In the genomic region with DNA sequence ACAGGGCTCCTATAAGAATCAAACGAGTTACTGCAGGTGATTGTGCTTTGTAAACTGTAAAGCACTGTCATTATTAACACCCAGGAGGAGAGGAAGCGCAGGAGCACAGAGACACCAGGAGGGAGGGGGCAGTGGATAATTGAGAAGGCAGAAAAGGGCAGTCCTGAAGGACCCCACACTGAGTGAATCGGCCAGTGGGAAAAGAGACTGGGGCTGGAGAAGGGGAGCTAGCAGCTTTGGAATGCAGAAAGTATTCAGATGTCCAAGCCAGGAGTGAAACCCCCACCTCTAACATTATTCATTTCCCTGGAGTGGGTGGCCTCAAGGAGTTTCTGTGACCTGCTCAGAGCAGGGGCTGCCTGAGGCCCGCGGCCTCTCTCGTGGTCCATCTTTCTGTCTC, we compare ENCODE assay signal across 20 cellular contexts. TPM values are rescaled to one million over a fixed set of nuclear protein-coding genes. Genes with fewer than 3 reads are reported as not detected.
DNase-seq lines count a peak whose midpoint lies in the region; ATAC-seq, FAIRE-seq and TF ChIP-seq lines count a peak whose summit lies in the region.
"Had no signal": no experiment of that assay in that cellular context is flagged by ENCODE, and none has a peak within 500 bp of the region (broad histone marks: within the 10 kb centered on the region; RNA-seq: fewer than 3 reads in every experiment).

No MANE protein-coding gene starts in this region.

- H3K4me3 ChIP-seq in HEK293 (ENCODE audit: low read depth, low read length) (no peak overlapping the region), mesodermal cell (ENCODE audit: extremely low read depth, insufficient read depth, low read length, poor library complexity, severe bottlenecking) (no peak overlapping the region)
- H3K4me3 ChIP-seq: BLaER1 treated with 17β-estradiol and CSF1 and Interleukin-3, amounts not matched to agents 10 nM and 100 nM had no signal

- H3K4me3 Mint-ChIP-seq in WTC11 (no peak overlapping the region), osteocyte (ENCODE audit: unreplicated experiment) (no peak overlapping the region)
- H3K4me3 Mint-ChIP-seq: CD8-positive, alpha-beta T cell; HFFc6 had no signal

- POLR2A ChIA-PET in HEK293 (lab: Yijun Ruan, JAX) = no interaction called here
- POLR2A ChIA-PET in WTC11 (lab: Charles Lee) = no interaction called here

- H3K9me3 ChIP-seq in HEK293 (ENCODE audit: control insufficient read depth, insufficient read depth, low read depth, low read length) (no peaks in the 10 kb centered on the region), mesodermal cell (ENCODE audit: control insufficient read depth, low read length) (no peaks in the 10 kb centered on the region)
- H3K9me3 ChIP-seq: BLaER1 treated with 17β-estradiol and CSF1 and Interleukin-3, amounts not matched to agents 10 nM and 100 nM had no signal

- DNase-seq in WTC11 (ENCODE audit: low spot score) (no peak), osteocyte (ENCODE audit: extremely low spot score, unreplicated experiment) (no peak), H54 (ENCODE audit: insufficient read length, low spot score) (no peak), DMS79 (lab: John Stamatoyannopoulos, UW) (no peak), CD1c-positive myeloid dendritic cell (ENCODE audit: extremely low spot score) (no peak), NCI-H2029 (lab: John Stamatoyannopoulos, UW) (no peak)
- DNase-seq: 8988T; CD8-positive, alpha-beta T cell; HFFc6; Karpas-422; NCI-H1417; NCI-H1694 treated with DMSO at 0.1 percent for 48 hours; NCI-H446; NCI-H526 treated with DMSO at 0.1 percent for 48 hours; OCI-M1 had no signal

- H3K27me3 Mint-ChIP-seq in WTC11 (ENCODE audit: low read depth) (peaks cover 3% of the 10 kb centered on the region), osteocyte (ENCODE audit: unreplicated experiment) (peaks cover 6% of the 10 kb centered on the region)

- peaks cover 14% of the 10 kb centered on the region for H3K4me1 ChIP-seq in HEK293 (ENCODE audit: control insufficient read depth, insufficient read depth, low read length)
- peaks cover 19% of the 10 kb centered on the region for H3K4me1 ChIP-seq in mesodermal cell (ENCODE audit: control insufficient read depth, insufficient read depth, low read length, poor library complexity, severe bottlenecking)

- H3K27ac ChIP-seq in HEK293 (ENCODE audit: extremely low read depth, low read depth, low read length) = no peak overlapping the region
- H3K27ac ChIP-seq in mesodermal cell (ENCODE audit: low read depth, low read length, severe bottlenecking) = peak overlapping the region; percentile 64
- H3K27ac ChIP-seq: BLaER1 treated with 17β-estradiol and CSF1 and Interleukin-3, amounts not matched to agents 10 nM and 100 nM had no signal

- no peak for TF ChIP-seq POLR2A in H54 (IDR thresholded peaks at IDR 0.05; ENCODE audit: low read depth, low read length)

- ATAC-seq in WTC11 = no peak
- ATAC-seq: CD8-positive, alpha-beta T cell; Right ventricle myocardium inferior had no signal

- CTCF ChIA-PET in HEK293 (lab: Yijun Ruan, JAX) (interaction anchor here (0.6 to 1.6 kb wide), 3 partner anchors 17 to 158 kb away, joined by 3 to 4 read pairs (median 3); no protein-coding TSS in a partner anchor), WTC11 (lab: Charles Lee) (interaction anchor here (0.7 kb wide), 1 partner anchor 93 kb away, joined by 4 read pairs; no protein-coding TSS in a partner anchor)

- H3K36me3 ChIP-seq in HEK293 (ENCODE audit: control insufficient read depth in 2 of 2, insufficient read depth in 1 of 2, low read length in 2 of 2) = no peaks in the 10 kb centered on the region
- H3K36me3 ChIP-seq in mesodermal cell (ENCODE audit: control insufficient read depth, insufficient read depth, low read length) = no peaks in the 10 kb centered on the region
- H3K36me3 ChIP-seq: BLaER1 treated with 17β-estradiol and CSF1 and Interleukin-3, amounts not matched to agents 10 nM and 100 nM had no signal

- H3K4me1 Mint-ChIP-seq in WTC11 (peaks cover 68% of the 10 kb centered on the region), osteocyte (ENCODE audit: unreplicated experiment) (peaks cover 44% of the 10 kb centered on the region)

- peak overlapping the region; percentile 14; the same call in 1 of the 2 replicates for H3K27ac Mint-ChIP-seq in WTC11
- peak overlapping the region; percentile 25 for H3K27ac Mint-ChIP-seq in osteocyte (ENCODE audit: unreplicated experiment)
- H3K27ac Mint-ChIP-seq: CD8-positive, alpha-beta T cell; HFFc6 had no signal

- H3K9me3 Mint-ChIP-seq in WTC11 = no peaks in the 10 kb centered on the region
- H3K9me3 Mint-ChIP-seq in osteocyte (ENCODE audit: unreplicated experiment) = no peaks in the 10 kb centered on the region
- H3K9me3 Mint-ChIP-seq: CD8-positive, alpha-beta T cell; HFFc6 had no signal

- TF ChIP-seq CTCF in HEK293 (tag by site-specific recombination; IDR thresholded peaks at IDR 0.05) (no peak), WTC11 (IDR thresholded peaks at IDR 0.05) (no peak), osteocyte (IDR thresholded peaks at IDR 0.05) (no peak)

- 50 to 72% methylated on average over 1 to 5 of the region's 6 CpGs for WGBS in mesodermal cell (ENCODE audit: insufficient coverage in 2 of 2), 2 experiments

- FAIRE-seq in H54 (lab: Jason Lieb, UNC) = no peak
- FAIRE-seq: GM12891 had no signal

- no peaks in the 10 kb centered on the region for H3K36me3 Mint-ChIP-seq in WTC11
- no peaks in the 10 kb centered on the region for H3K36me3 Mint-ChIP-seq in osteocyte (ENCODE audit: unreplicated experiment)
- H3K36me3 Mint-ChIP-seq: CD8-positive, alpha-beta T cell had no signal

TF ChIP-seq in HEK293, 187 proteins besides CTCF, POLR2A, EP300 and RAD21:
- TF ChIP-seq ZSCAN30 (tag by site-specific recombination; IDR thresholded peaks at IDR 0.05) = no peak
- TF ChIP-seq MZF1 (tag by site-specific recombination; IDR thresholded peaks at IDR 0.05; ENCODE audit: borderline replicate concordance) = no peak
- no peak for TF ChIP-seq ZNF146 (tag by site-specific recombination; IDR thresholded peaks at IDR 0.05)
- no peak for TF ChIP-seq WT1 (tag by site-specific recombination; IDR thresholded peaks at IDR 0.05)
- TF ChIP-seq ZNF302 (tag by site-specific recombination; IDR thresholded peaks at IDR 0.05; ENCODE audit: low read depth) = no peak
- TF ChIP-seq GLIS1 (tag by site-specific recombination; IDR thresholded peaks at IDR 0.05) = peak; percentile 33
- TF ChIP-seq ZNF513 (tag by site-specific recombination; IDR thresholded peaks at IDR 0.05) = no peak
- TF ChIP-seq ZNF561 (tag by site-specific recombination; IDR thresholded peaks at IDR 0.05; ENCODE audit: borderline replicate concordance) = no peak

TF ChIP-seq in WTC11, 78 proteins besides CTCF, POLR2A, EP300 and RAD21:
- TF ChIP-seq, protein P1, sequence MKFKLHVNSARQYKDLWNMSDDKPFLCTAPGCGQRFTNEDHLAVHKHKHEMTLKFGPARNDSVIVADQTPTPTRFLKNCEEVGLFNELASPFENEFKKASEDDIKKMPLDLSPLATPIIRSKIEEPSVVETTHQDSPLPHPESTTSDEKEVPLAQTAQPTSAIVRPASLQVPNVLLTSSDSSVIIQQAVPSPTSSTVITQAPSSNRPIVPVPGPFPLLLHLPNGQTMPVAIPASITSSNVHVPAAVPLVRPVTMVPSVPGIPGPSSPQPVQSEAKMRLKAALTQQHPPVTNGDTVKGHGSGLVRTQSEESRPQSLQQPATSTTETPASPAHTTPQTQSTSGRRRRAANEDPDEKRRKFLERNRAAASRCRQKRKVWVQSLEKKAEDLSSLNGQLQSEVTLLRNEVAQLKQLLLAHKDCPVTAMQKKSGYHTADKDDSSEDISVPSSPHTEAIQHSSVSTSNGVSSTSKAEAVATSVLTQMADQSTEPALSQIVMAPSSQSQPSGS (CRISPR knock-in tag; IDR thresholded peaks at IDR 0.05; ENCODE audit: borderline replicate concordance, low read depth) = no peak
- TF ChIP-seq ZNF396 (CRISPR knock-in tag; IDR thresholded peaks at IDR 0.05; ENCODE audit: borderline replicate concordance) = no peak
- TF ChIP-seq FOXK1 (CRISPR knock-in tag; IDR thresholded peaks at IDR 0.05) = no peak

RNA-seq across cellular contexts. Expression of gene CDON, which starts 38.0 kb away (rescaled TPM):
- total RNA-seq in WTC11 (2021) (33.0 to 34.1 TPM (median 33.3 TPM) in 3 replicates), osteocyte (24.4 and 29.4 TPM in 2 replicates)
- polyA plus RNA-seq in mesodermal cell (2013, experiment 1 of 2) = 13.9 TPM
- 14.9 TPM for polyA plus RNA-seq in mesodermal cell (2013, experiment 2 of 2)
